Comparison of ENCODE assay signal across 1 cellular context in the genomic region with DNA sequence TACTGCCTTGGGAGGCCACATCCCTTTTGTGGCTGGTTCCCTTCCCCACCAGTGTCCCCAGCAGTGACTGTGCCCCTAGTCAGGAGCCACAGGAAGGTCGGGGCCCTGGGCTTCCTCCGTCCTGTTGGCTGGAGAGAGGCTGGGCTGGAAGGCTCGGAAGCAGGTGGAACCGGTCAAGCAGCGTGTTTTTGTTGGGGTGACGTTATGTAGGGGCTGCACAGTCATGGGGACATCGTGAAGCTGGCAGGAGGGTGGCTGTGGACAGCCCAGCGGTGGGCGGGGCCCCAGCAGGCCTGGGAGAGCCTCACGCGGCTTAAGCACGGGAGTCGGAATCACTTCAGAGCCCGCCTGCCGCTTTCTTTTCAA.
TF ChIP-seq lines count a peak whose summit lies in the region.

No MANE protein-coding gene starts in this region.

TF ChIP-seq in SK-N-SH, 30 proteins besides CTCF, POLR2A, EP300 and RAD21 (continued from another document):
- TF ChIP-seq, protein P1, sequence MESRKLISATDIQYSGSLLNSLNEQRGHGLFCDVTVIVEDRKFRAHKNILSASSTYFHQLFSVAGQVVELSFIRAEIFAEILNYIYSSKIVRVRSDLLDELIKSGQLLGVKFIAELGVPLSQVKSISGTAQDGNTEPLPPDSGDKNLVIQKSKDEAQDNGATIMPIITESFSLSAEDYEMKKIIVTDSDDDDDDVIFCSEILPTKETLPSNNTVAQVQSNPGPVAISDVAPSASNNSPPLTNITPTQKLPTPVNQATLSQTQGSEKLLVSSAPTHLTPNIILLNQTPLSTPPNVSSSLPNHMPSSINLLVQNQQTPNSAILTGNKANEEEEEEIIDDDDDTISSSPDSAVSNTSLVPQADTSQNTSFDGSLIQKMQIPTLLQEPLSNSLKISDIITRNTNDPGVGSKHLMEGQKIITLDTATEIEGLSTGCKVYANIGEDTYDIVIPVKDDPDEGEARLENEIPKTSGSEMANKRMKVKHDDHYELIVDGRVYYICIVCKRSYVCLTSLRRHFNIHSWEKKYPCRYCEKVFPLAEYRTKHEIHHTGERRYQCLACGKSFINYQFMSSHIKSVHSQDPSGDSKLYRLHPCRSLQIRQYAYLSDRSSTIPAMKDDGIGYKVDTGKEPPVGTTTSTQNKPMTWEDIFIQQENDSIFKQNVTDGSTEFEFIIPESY (IDR thresholded peaks at IDR 0.05; ENCODE audit: borderline replicate concordance, low read depth), result no peak
- no peak for TF ChIP-seq TEAD4 (IDR thresholded peaks at IDR 0.05; ENCODE audit: borderline replicate concordance, insufficient read depth)
- TF ChIP-seq TCF12 (IDR thresholded peaks at IDR 0.05), result no peak
- TF ChIP-seq SMC3 (IDR thresholded peaks at IDR 0.05; ENCODE audit: low read depth, low read length), result no peak
- no peak for TF ChIP-seq CHD2 (IDR thresholded peaks at IDR 0.05; ENCODE audit: low read length, partially characterized antibody)
- TF ChIP-seq NRF1 (IDR thresholded peaks at IDR 0.05; ENCODE audit: low read depth, low read length), result no peak
- TF ChIP-seq POLR2AphosphoS5 (IDR thresholded peaks at IDR 0.05; ENCODE audit: low read depth, low read length), result no peak
